ENCODE assay signal across 2 cellular contexts in genomic region chr17:73198201-73198929, GRCh38.
TF ChIP-seq lines count a peak whose summit lies in the region.

No MANE protein-coding gene starts in this region.

TF ChIP-seq in HepG2, 621 proteins besides CTCF, POLR2A, EP300 and RAD21:
- TF ChIP-seq ETS1 (CRISPR knock-in tag; IDR thresholded peaks at IDR 0.05) (no peak), ZBTB25 (CRISPR knock-in tag; IDR thresholded peaks at IDR 0.05) (no peak), NCOA2 (CRISPR knock-in tag; IDR thresholded peaks at IDR 0.05) (no peak), ZC3H13 (CRISPR knock-in tag; IDR thresholded peaks at IDR 0.05) (0 out of 2 replicates have a peak, but pooled peaks have one; percentile 21), RBFOX2 (IDR thresholded peaks at IDR 0.05; ENCODE audit: low read depth, low read length) (peak; percentile 29; the same call in 1 of the 2 replicates), TFDP2 (CRISPR knock-in tag; IDR thresholded peaks at IDR 0.05) (no peak), MAFK (conservative IDR thresholded peaks at IDR 0.05 in 1 of 2, IDR thresholded peaks at IDR 0.05 in 1 of 2; ENCODE audit: low read length in 2 of 2) (peak; percentile 87 to 89), ZNF121 (CRISPR knock-in tag; IDR thresholded peaks at IDR 0.05) (peak; percentile 84), MAFF (IDR thresholded peaks at IDR 0.05; ENCODE audit: low read depth, low read length) (peak; percentile 86), CREB1 (IDR thresholded peaks at IDR 0.05) (peak; percentile 80), CREB1 (CRISPR knock-in tag; IDR thresholded peaks at IDR 0.05) (no peak), ATF7 (IDR thresholded peaks at IDR 0.05) (peak; percentile 98), ATF7 (CRISPR knock-in tag; IDR thresholded peaks at IDR 0.05) (no peak)

TF ChIP-seq in PFSK-1, 5 proteins besides CTCF, POLR2A, EP300 and RAD21 (continued from another document):
- no peak for TF ChIP-seq REST (IDR thresholded peaks at IDR 0.05; ENCODE audit: insufficient read depth in 1 of 2, low read depth in 2 of 2, low read length in 2 of 2)
